8 cellular contexts compared by ENCODE assay signal in the genomic region with DNA sequence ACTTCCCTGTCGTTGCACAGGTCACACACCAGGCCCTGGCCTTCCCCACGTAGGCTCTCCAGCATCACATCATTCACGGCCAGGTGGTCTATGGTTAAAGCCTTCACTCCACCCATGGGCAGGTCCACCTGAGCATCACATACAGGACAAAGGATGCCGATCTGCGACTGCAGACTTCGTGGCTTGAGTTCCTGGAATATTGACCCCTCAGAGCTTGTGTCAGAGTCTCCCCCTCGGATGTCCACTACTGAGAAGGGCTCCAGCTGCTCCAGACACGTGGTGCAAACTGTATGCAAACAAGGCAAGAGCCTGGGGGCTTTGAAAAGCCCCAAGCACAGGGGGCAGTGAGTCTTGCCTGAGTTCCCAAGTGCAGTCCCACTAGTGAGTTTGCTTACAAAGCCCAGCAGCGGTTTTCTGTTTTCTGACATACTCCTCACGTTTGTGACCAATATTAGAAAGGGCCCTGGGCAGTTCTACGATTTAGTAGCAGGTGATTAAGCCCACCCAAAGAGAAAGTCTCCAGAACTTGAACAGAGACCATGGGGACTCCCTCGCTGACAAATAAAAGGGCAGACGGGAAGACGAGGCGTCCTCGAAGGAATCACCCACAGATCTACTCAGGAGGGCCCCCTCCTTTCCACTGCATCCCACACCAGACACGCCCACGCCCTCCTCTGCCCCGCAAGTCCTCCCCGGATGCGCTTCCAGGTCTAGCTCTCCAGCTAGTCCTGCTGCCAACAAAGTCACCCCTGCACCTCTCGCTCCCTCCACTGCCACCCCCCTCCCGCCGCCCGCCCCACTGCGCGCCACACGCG. TPM values are rescaled to one million over a fixed set of nuclear protein-coding genes. Genes with fewer than 3 reads are reported as not detected.
A peak's percentile ranks its signal among the peaks of the same experiment; 100 is the strongest.
DNase-seq lines count a peak whose midpoint lies in the region; ATAC-seq and TF ChIP-seq lines count a peak whose summit lies in the region.

No MANE protein-coding gene starts in this region.

- H3K36me3 ChIP-seq in muscle layer of duodenum (ENCODE audit: control insufficient read depth in 1 of 2, insufficient read depth in 2 of 2, low read length in 2 of 2), result no peaks in the 10 kb centered on the region

- H3K9me3 ChIP-seq in AG04450 (ENCODE audit: control insufficient read depth, insufficient read depth, low read length) (no peaks in the 10 kb centered on the region; the same call in 1 of the 2 replicates), muscle layer of duodenum (ENCODE audit: control insufficient read depth in 1 of 2, low read length in 2 of 2) (no peaks in the 10 kb centered on the region)

- H3K4me1 ChIP-seq in muscle layer of duodenum (ENCODE audit: control insufficient read depth in 1 of 2, insufficient read depth in 2 of 2, low read length in 2 of 2), result peaks cover 4 to 12% of the 10 kb centered on the region in 2 donors

- no peaks in the 10 kb centered on the region for H3K9me3 Mint-ChIP-seq in effector memory CD8-positive, alpha-beta T cell

- H3K4me3 ChIP-seq in AG04450 (ENCODE audit: low read depth, low read length) (peak overlapping the region; percentile 66), muscle layer of duodenum (ENCODE audit: low read depth in 1 of 2, low read length in 2 of 2) (peak overlapping the region; percentile 60 to 80)

- no peaks in the 10 kb centered on the region for H3K27me3 Mint-ChIP-seq in effector memory CD8-positive, alpha-beta T cell

- POLR2A ChIA-PET in AG04450 (lab: Yijun Ruan, JAX), result no interaction called here

- TF ChIP-seq CTCF in AG04450 (IDR thresholded peaks at IDR 0.05; ENCODE audit: low read depth, low read length), result no peak

- peak overlapping the region; percentile 65 to 71 for H3K27ac Mint-ChIP-seq in effector memory CD8-positive, alpha-beta T cell

- CTCF ChIA-PET in AG04450 (lab: Charles Lee), result interaction anchor here (0.6 to 4.2 kb wide), 7 partner anchors 8 to 164 kb away, joined by 3 to 38 read pairs (median 16); no protein-coding TSS in a partner anchor

- H3K27ac ChIP-seq in AG04450 (ENCODE audit: low read depth, low read length) (peak overlapping the region; percentile 39), muscle layer of duodenum (ENCODE audit: low read length) (no peak overlapping the region)

- peak overlapping the region; percentile 81 to 84 for H3K4me3 Mint-ChIP-seq in effector memory CD8-positive, alpha-beta T cell

- H3K27me3 ChIP-seq in AG04450 (ENCODE audit: control insufficient read depth, insufficient read depth, low read length) (peaks cover 9% of the 10 kb centered on the region), muscle layer of duodenum (ENCODE audit: low read depth, low read length) (no peaks in the 10 kb centered on the region)

- H3K4me1 Mint-ChIP-seq in effector memory CD8-positive, alpha-beta T cell (ENCODE audit: low read depth in 2 of 2), result peaks cover 3 to 4% of the 10 kb centered on the region in 2 donors

- DNase-seq in AG04450 (ENCODE audit: low read depth, low spot score), result no peak
- peak; percentile 67 for DNase-seq in RPMI7951 (ENCODE audit: low read depth)
- DNase-seq in effector memory CD8-positive, alpha-beta T cell, result peak in 1 of 3 experiments; percentile 3
- DNase-seq in NCI-H524 treated with DMSO at 0.1 percent for 48 hours (lab: John Stamatoyannopoulos, UW), result no peak

- ATAC-seq in GM19455 (IDR thresholded peaks at IDR 0.05; ENCODE audit: unreplicated experiment) (peak; percentile 12), HG02763 (IDR thresholded peaks at IDR 0.05; ENCODE audit: unreplicated experiment) (no peak), HG03457 (IDR thresholded peaks at IDR 0.05; ENCODE audit: unreplicated experiment) (no peak)
- ATAC-seq in effector memory CD8-positive, alpha-beta T cell (replicated peaks), result no peak

- H3K36me3 Mint-ChIP-seq in effector memory CD8-positive, alpha-beta T cell (ENCODE audit: insufficient read depth), result no peaks in the 10 kb centered on the region

RNA-seq across cellular contexts. Expression of a gene that starts 0.6 kb away (rescaled TPM):
- 3.5 and 4.8 TPM in 2 replicates for polyA plus RNA-seq in AG04450 (2011; rRNA removed)
- polyA minus RNA-seq in AG04450 (2011; rRNA and poly(A)+ RNA removed), result 3.1 and 3.6 TPM in 2 replicates
- 3.3 and 3.6 TPM in 2 replicates for total RNA-seq in RPMI7951 (2014; rRNA removed; shearing (Covaris generic))
